In genomic region chr12:29519585-29520182, GRCh38 we compare ENCODE assay signal across 8 cellular contexts. TPM values are rescaled to one million over a fixed set of nuclear protein-coding genes. Genes with fewer than 3 reads are reported as not detected.
DNase-seq lines count a peak whose midpoint lies in the region; ATAC-seq, FAIRE-seq and TF ChIP-seq lines count a peak whose summit lies in the region.

No MANE protein-coding gene starts in this region.

- no peaks in the 10 kb centered on the region for H3K27me3 ChIP-seq in bronchial epithelial cell (ENCODE audit: control insufficient read depth, insufficient read depth, low read length)

- no peak overlapping the region for H3K4me3 ChIP-seq in bronchial epithelial cell (ENCODE audit: low read depth, low read length)

- peak; percentile 24 for TF ChIP-seq CTCF in bronchial epithelial cell (IDR thresholded peaks at IDR 0.05; ENCODE audit: insufficient read depth, low read length, severe bottlenecking)

- no peak for ATAC-seq in HG03520 (IDR thresholded peaks at IDR 0.05; ENCODE audit: unreplicated experiment)

- no peak for FAIRE-seq in bronchial epithelial cell (lab: Jason Lieb, UNC)

- H3K36me3 ChIP-seq in bronchial epithelial cell (ENCODE audit: control insufficient read depth, insufficient read depth, low read length), result no peaks in the 10 kb centered on the region

- DNase-seq in DMS79 treated with DMSO at 0.1 percent for 48 hours (lab: John Stamatoyannopoulos, UW) (peak; percentile 9), DMS79 (lab: John Stamatoyannopoulos, UW) (no peak), H4 (ENCODE audit: low spot score) (peak; percentile 35), NOMO-1 (lab: John Stamatoyannopoulos, UW; ENCODE audit: unreplicated experiment in 2 of 2) (peak; percentile 26 to 32), bronchial epithelial cell (ENCODE audit: low read depth) (peak; percentile 52), lung microvascular endothelial cell (ENCODE audit: low read depth in 2 of 2) (peak; percentile 74 to 76), UCSD-AML1 (lab: John Stamatoyannopoulos, UW; ENCODE audit: unreplicated experiment) (no peak)

RNA-seq across cellular contexts. Expression of gene OVCH1, which starts 22.2 kb away (rescaled TPM):
- not detected in 2 replicates for total RNA-seq in H4 (2014; rRNA removed; shearing (Covaris generic))
- total RNA-seq in bronchial epithelial cell (0.26 TPM in 1 of 2 replicates, not detected in the other), lung microvascular endothelial cell (under 0.01 TPM in 1 of 2 replicates, not detected in the other)

Comparison
In these comparisons a context has a peak if more than half of its experiments do, and no peak if none do; other contexts are left out.
1. DNase-seq: peak in DMS79 treated with DMSO at 0.1 percent for 48 hours (single experiment), H4 (single experiment), NOMO-1 (2 of 2), bronchial epithelial cell (single experiment) and lung microvascular endothelial cell (2 of 2); none in DMS79 (single experiment) and UCSD-AML1 (single experiment).